ENCODE assay signal across 13 cellular contexts in the genomic region with DNA sequence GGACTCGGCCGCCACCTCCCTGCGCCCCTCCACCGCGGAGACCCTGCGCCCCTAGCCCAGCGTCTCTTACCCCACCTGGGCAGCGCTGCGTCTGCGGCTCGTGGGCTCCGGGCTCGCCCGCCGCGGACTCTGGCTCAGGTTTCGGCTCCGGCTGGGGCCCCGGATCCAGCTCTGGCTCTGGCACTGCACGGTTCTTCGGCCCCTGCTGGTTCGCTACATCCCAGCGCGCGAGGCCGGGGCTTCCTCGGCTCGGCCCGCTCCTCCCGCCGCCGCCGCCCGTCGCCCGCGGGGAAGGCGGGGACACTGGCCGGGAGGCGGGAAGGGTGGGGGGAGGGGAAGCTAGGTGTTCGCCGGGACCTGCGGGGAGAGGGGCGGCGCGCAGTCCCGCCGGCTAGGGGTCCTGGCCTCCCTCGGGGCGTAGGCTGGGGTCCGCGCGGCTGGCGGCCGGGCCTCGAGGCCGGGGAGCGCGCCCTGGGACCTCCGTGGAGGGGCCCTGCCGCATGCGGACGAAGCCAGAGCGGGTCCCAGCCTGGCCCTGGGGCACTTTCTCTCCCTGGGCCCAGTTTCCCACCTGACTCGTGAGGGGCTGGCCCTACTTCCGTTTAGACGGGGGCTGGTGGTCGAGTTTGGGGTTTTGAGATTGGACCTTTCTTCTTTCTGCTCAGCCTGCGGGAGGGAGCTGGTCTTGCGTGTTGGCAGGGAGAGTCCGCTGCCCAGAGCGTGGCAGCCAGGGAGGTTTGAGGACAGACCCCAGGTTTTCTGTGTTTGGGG. TPM values are rescaled to one million over a fixed set of nuclear protein-coding genes. Genes with fewer than 3 reads are reported as not detected.
DNase-seq lines count a peak whose midpoint lies in the region; ATAC-seq and TF ChIP-seq lines count a peak whose summit lies in the region.
"Had no signal": no experiment of that assay in that cellular context is flagged by ENCODE, and none has a peak within 500 bp of the region (broad histone marks: within the 10 kb centered on the region; RNA-seq: fewer than 3 reads in every experiment).

No MANE protein-coding gene starts in this region.

- H3K56ac ChIP-seq in mesendoderm (ENCODE audit: low read length) = peak overlapping the region; percentile 69

- peak overlapping the region; percentile 42 for H3K9ac ChIP-seq in mesendoderm (ENCODE audit: low read length)

- H3K27ac ChIP-seq in mesendoderm (ENCODE audit: low read depth, low read length) (no peak overlapping the region), vagina (peak overlapping the region; percentile 95)
- H3K27ac ChIP-seq: SJCRH30 had no signal

- no peak overlapping the region for H3K4ac ChIP-seq in mesendoderm (ENCODE audit: low read depth, low read length)

- no peaks in the 10 kb centered on the region for H3K36me3 Mint-ChIP-seq in chondrocyte (ENCODE audit: low read depth)
- H3K36me3 Mint-ChIP-seq in effector memory CD8-positive, alpha-beta T cell (ENCODE audit: insufficient read depth) = no peaks in the 10 kb centered on the region

- H2AK5ac ChIP-seq in mesendoderm (ENCODE audit: low read length) = no peak overlapping the region

- no peak for DNase-seq in Right ventricle myocardium superior
- no peak for DNase-seq in left ventricle myocardium superior
- peak; percentile 51 for DNase-seq in chondrocyte (ENCODE audit: low spot score)
- DNase-seq in mesendoderm = no peak
- no peak for DNase-seq in vagina (ENCODE audit: extremely low spot score in 2 of 2)
- DNase-seq in NCI-H1105 treated with DMSO at 0.1 percent for 48 hours (lab: John Stamatoyannopoulos, UW) = no peak
- no peak for DNase-seq in effector memory CD8-positive, alpha-beta T cell
- DNase-seq in stimulated activated CD4-positive, alpha-beta T cell treated with anti-CD3 and anti-CD28 coated beads, Interleukin-2, amount 100 ng/mL, for 24 hours = no peak
- DNase-seq: COR-L47; MM.1S; SJCRH30; stimulated activated CD4-positive, alpha-beta T cell treated with anti-CD3 and anti-CD28 coated beads, Interleukin-4, amount 100 ng/mL, for 4 hours had no signal

- H3K4me3 Mint-ChIP-seq in chondrocyte (ENCODE audit: unreplicated experiment) = no peak overlapping the region
- H3K4me3 Mint-ChIP-seq in effector memory CD8-positive, alpha-beta T cell = peak overlapping the region in 1 of 2 donors; percentile 43

- no peak overlapping the region for H2BK15ac ChIP-seq in mesendoderm (replicated peaks; ENCODE audit: low read depth)

- H3K4me3 ChIP-seq in mesendoderm (ENCODE audit: low read length) (no peak overlapping the region), vagina (peak overlapping the region; percentile 39 to 51)
- H3K4me3 ChIP-seq: SJCRH30 had no signal

- TF ChIP-seq CTCF in chondrocyte (IDR thresholded peaks at IDR 0.05) (no peak), vagina (IDR thresholded peaks at IDR 0.05) (no peak)

- peak overlapping the region; percentile 19 for H3K18ac ChIP-seq in mesendoderm (ENCODE audit: low read length)

- no peaks in the 10 kb centered on the region for H3K79me2 ChIP-seq in mesendoderm (ENCODE audit: control insufficient read depth, insufficient read depth, low read length)

- no peaks in the 10 kb centered on the region for H3K79me1 ChIP-seq in mesendoderm (ENCODE audit: low read length)

- peak overlapping the region; percentile 90 for H3K23ac ChIP-seq in mesendoderm (ENCODE audit: low read length)

- H4K5ac ChIP-seq in mesendoderm (ENCODE audit: low read length) = no peak overlapping the region

- peak overlapping the region; percentile 48 for H3K4me2 ChIP-seq in mesendoderm (ENCODE audit: low read length)

- no peak overlapping the region for H2BK5ac ChIP-seq in mesendoderm (ENCODE audit: low read length)

- peak; percentile 12 for ATAC-seq in Right ventricle myocardium superior (ENCODE audit: poor library complexity)
- ATAC-seq in left ventricle myocardium superior = no peak
- ATAC-seq in effector memory CD8-positive, alpha-beta T cell (replicated peaks) = no peak

- H4K8ac ChIP-seq in mesendoderm (ENCODE audit: low read depth, low read length) = no peak overlapping the region

- no peaks in the 10 kb centered on the region for H3K9me3 Mint-ChIP-seq in chondrocyte (ENCODE audit: low read depth)
- H3K9me3 Mint-ChIP-seq in effector memory CD8-positive, alpha-beta T cell = no peaks in the 10 kb centered on the region

- peaks cover 85% of the 10 kb centered on the region for H3K27me3 Mint-ChIP-seq in chondrocyte (ENCODE audit: low read depth)
- peaks cover 73 to 90% of the 10 kb centered on the region in 2 donors for H3K27me3 Mint-ChIP-seq in effector memory CD8-positive, alpha-beta T cell

- no peaks in the 10 kb centered on the region for H3K9me3 ChIP-seq in vagina
- H3K9me3 ChIP-seq: SJCRH30 had no signal

- intact Hi-C loops in Right ventricle myocardium superior (cut with DNase I) (no loop called here), left ventricle myocardium superior (cut with micrococcal nuclease) (no loop called here), vagina (cut with DNase I) (no loop called here)

- WGBS in mesendoderm (ENCODE audit: extremely low coverage, insufficient coverage, low lambda C conversion rate) = no CpG with 5 or more reads among the region's 72 CpGs

- H3K27me3 ChIP-seq in mesendoderm (ENCODE audit: insufficient read depth, low read length, poor library complexity) = peaks cover 82% of the 10 kb centered on the region
- peaks cover 6% of the 10 kb centered on the region for H3K27me3 ChIP-seq in vagina
- H3K27me3 ChIP-seq: SJCRH30 had no signal

- no peak for TF ChIP-seq POLR2A in vagina (IDR thresholded peaks at IDR 0.05)

- H3K27ac Mint-ChIP-seq in chondrocyte (ENCODE audit: unreplicated experiment) = no peak overlapping the region
- no peak overlapping the region for H3K27ac Mint-ChIP-seq in effector memory CD8-positive, alpha-beta T cell

- peaks cover 6% of the 10 kb centered on the region for H3K4me1 Mint-ChIP-seq in chondrocyte (ENCODE audit: low read depth)
- peaks cover 4 to 12% of the 10 kb centered on the region in 2 donors for H3K4me1 Mint-ChIP-seq in effector memory CD8-positive, alpha-beta T cell (ENCODE audit: low read depth in 2 of 2)

- no peaks in the 10 kb centered on the region for H3K4me1 ChIP-seq in mesendoderm (ENCODE audit: control insufficient read depth, low read depth, low read length)
- peaks cover 27% of the 10 kb centered on the region for H3K4me1 ChIP-seq in vagina
- H3K4me1 ChIP-seq: SJCRH30 had no signal

- H2BK120ac ChIP-seq in mesendoderm (ENCODE audit: low read depth, low read length) = no peak overlapping the region

- H3K36me3 ChIP-seq in mesendoderm (ENCODE audit: control insufficient read depth, insufficient read depth, low read length) (no peaks in the 10 kb centered on the region), vagina (no peaks in the 10 kb centered on the region)
- H3K36me3 ChIP-seq: SJCRH30 had no signal

RNA-seq across cellular contexts. Expression of gene PITX1, which starts 5.7 kb away (rescaled TPM):
- total RNA-seq in Right ventricle myocardium superior (not detected), left ventricle myocardium superior (not detected), chondrocyte (0.18 TPM in 1 of 3 replicates, not detected in the others), vagina (141 TPM)
- 0.15 TPM for polyA plus RNA-seq in mesendoderm (2013, experiment 1 of 2)
- 0.08 TPM for polyA plus RNA-seq in mesendoderm (2013, experiment 2 of 2)
- total RNA-seq: lung microvascular endothelial cell had no signal

Comparison
In these comparisons a context has a peak if more than half of its experiments do, and no peak if none do; other contexts are left out.
1. RNA of gene PITX1, which starts 5.7 kb away (total RNA-seq): 141 TPM in vagina (single experiment); 0.18 TPM in chondrocyte, not detected in Right ventricle myocardium superior (single experiment) and not detected in left ventricle myocardium superior (single experiment); every median in the first group is over 100 times any median in the second.